In genomic region chr22:20115691-20116375, GRCh38 we compare ENCODE assay signal across 8 cellular contexts. TPM values are rescaled to one million over a fixed set of nuclear protein-coding genes. Genes with fewer than 3 reads are reported as not detected.
DNase-seq lines count a peak whose midpoint lies in the region; ATAC-seq and TF ChIP-seq lines count a peak whose summit lies in the region.

RANBP1 (plus strand) TSS chr22:20116104; CDS start chr22:20116185, 81 bp downstream.

- POLR2A ChIA-PET in HEK293T (lab: Yijun Ruan, JAX) = interaction anchor here (0.6 to 3.1 kb wide), 7 partner anchors 8 to 204 kb away, joined by 3 to 22 read pairs (median 6); partner anchors contain the start of genes DGCR6L and DGCR8

- peaks cover 68% of the 10 kb centered on the region for H3K36me3 ChIP-seq in suprapubic skin

- no peak for ATAC-seq in left lobe of liver
- no peak for ATAC-seq in GM21526 (IDR thresholded peaks at IDR 0.05; ENCODE audit: low FRiP score, unreplicated experiment)

- no peaks in the 10 kb centered on the region for H3K9me3 Mint-ChIP-seq in brain

- WGBS in suprapubic skin = 70% methylated on average over 29 of the region's 30 CpGs

- peaks cover 38% of the 10 kb centered on the region for H3K4me1 ChIP-seq in suprapubic skin

- TF ChIP-seq POLR2A in suprapubic skin (IDR thresholded peaks at IDR 0.05) = no peak

- intact Hi-C loops in T-helper 2 cell treated with Interferon-gamma antibody and Interleukin-4, amounts not matched to agents 100 ng/mL and 5 ng/mL, for 36 hours (cut with micrococcal nuclease) = loop anchor here (2.0 to 10.0 kb wide), 4 partner anchors 95 to 743 kb away; partner anchors contain the start of genes GNB1L, PI4KA, RTL10 and SNAP29

- H3K27me3 ChIP-seq in suprapubic skin = no peaks in the 10 kb centered on the region

- DNase-seq in T-helper 2 cell = no peak
- no peak for DNase-seq in left lobe of liver (ENCODE audit: low spot score)
- no peak for DNase-seq in suprapubic skin (ENCODE audit: low spot score in 2 of 2)
- DNase-seq in superior temporal gyrus (ENCODE audit: extremely low spot score) = no peak
- DNase-seq in HEK293T (ENCODE audit: extremely low spot score) = no peak

- peaks cover 29% of the 10 kb centered on the region for H3K4me1 Mint-ChIP-seq in brain

- peak within 1 kb of the TSS; percentile 82 to 97 (median 93) for H3K27ac Mint-ChIP-seq in brain

- H3K27me3 Mint-ChIP-seq in brain = no peaks in the 10 kb centered on the region

- no peak for TF ChIP-seq EP300 in suprapubic skin (IDR thresholded peaks at IDR 0.05)

- CTCF ChIA-PET in HEK293T (lab: Yijun Ruan, JAX) = interaction anchor here (0.6 kb wide), 1 partner anchor 21 kb away, joined by 3 read pairs; no protein-coding TSS in a partner anchor

- peak within 1 kb of the TSS; percentile 83 for H3K4me3 ChIP-seq in suprapubic skin

- TF ChIP-seq CTCF in brain (conservative IDR thresholded peaks at IDR 0.05) = no peak
- no peak for TF ChIP-seq CTCF in suprapubic skin (IDR thresholded peaks at IDR 0.05)

- H3K9me3 ChIP-seq in suprapubic skin = no peaks in the 10 kb centered on the region

- peaks cover 27% of the 10 kb centered on the region for H3K36me3 Mint-ChIP-seq in brain

- peak within 1 kb of the TSS; percentile 88 for H3K27ac ChIP-seq in suprapubic skin

- peak within 1 kb of the TSS; percentile 85 to 94 (median 87) for H3K4me3 Mint-ChIP-seq in brain

TF ChIP-seq in HEK293T, 16 proteins besides CTCF, POLR2A, EP300 and RAD21:
- TF ChIP-seq L3MBTL2 (conservative IDR thresholded peaks at IDR 0.05) (no peak), TARDBP (IDR thresholded peaks at IDR 0.05) (no peak), PKNOX1 (IDR thresholded peaks at IDR 0.05) (no peak), LEF1 (IDR thresholded peaks at IDR 0.05; ENCODE audit: borderline replicate concordance) (no peak), BHLHE40 (IDR thresholded peaks at IDR 0.05; ENCODE audit: borderline replicate concordance) (no peak), ZNF384 (IDR thresholded peaks at IDR 0.05) (no peak)

RNA-seq across cellular contexts. Expression of gene RANBP1, which starts in this region (rescaled TPM):
- 295 and 306 TPM in 2 replicates for total RNA-seq in T-helper 2 cell treated with Interferon-gamma antibody and Interleukin-4, amounts not matched to agents 100 ng/mL and 5 ng/mL, for 36 hours
- polyA plus RNA-seq in brain (ENCODE audit: insufficient read depth, low read depth, low replicate concordance) = 197 TPM
- total RNA-seq in left lobe of liver (47.0 TPM), suprapubic skin (100 to 1,000 TPM; 107 to 150 (median 119) TPM)
